Comparison of ENCODE assay signal across 8 cellular contexts in the genomic region with DNA sequence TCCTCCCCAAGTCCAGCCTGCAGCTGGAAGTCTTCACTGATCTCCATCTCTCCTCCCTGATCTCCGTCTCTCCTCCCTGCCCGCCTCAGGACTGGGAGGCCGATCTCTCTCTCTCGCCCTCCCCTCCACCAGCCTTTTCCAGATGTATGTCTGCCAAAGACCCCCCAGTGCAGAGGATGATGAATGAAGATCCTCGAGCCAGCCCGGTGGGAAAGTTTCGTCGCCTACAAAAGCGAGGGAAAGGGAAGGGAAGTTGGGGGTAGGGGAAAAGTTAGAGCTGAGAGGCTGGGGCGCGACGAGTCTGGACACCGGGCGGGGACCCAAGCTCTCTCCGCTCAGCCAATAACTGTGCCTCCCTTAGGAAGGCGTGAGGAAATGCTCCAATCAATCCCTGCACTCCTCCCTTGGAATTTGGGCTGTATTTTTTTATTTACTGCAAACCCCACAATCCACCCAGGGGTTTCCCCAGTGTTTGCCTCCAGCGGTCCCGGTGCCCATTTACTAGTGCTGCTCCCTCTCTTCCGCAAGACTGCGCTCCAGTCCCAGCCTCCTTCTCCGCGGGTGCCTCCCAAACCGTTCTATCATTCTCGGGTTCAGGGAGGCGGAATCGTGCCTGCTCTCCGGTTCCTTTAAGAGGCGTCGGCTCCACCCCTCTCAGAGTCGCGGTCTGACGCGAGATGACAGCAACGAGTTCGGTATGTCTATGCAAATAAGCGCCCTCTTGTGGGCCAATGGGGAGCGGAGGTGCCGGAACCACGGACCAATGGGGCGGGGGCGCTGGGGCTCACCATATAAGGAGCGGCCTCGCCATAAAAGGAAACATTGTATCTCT. TPM values are rescaled to one million over a fixed set of nuclear protein-coding genes. Genes with fewer than 3 reads are reported as not detected.
A peak's percentile ranks its signal among the peaks of the same experiment; 100 is the strongest.
DNase-seq lines count a peak whose midpoint lies in the region; TF ChIP-seq lines count a peak whose summit lies in the region.

A gene (plus strand): TSS at position 818 of the 832 bp plus-strand sequence. CDS start 388 bp downstream, outside the sequence.

- H3K4me2 ChIP-seq in H9 (ENCODE audit: insufficient read depth, insufficient read length, low read length): peak within 1 kb of the TSS; percentile 79
- peak within 1 kb of the TSS; percentile 96 for H3K4me2 ChIP-seq in MM.1S (ENCODE audit: low read depth, low read length)

- H3K9ac ChIP-seq in H9 (ENCODE audit: extremely low read depth, insufficient read length, low read length) (peak within 1 kb of the TSS; percentile 73), MM.1S (ENCODE audit: low read length) (peak within 1 kb of the TSS; percentile 89), stomach smooth muscle (ENCODE audit: low read length in 2 of 2) (peak within 1 kb of the TSS; percentile 96 to 97)

- H4K20me1 ChIP-seq in H9 (ENCODE audit: control insufficient read depth, insufficient read depth, insufficient read length) (no peaks in the 10 kb centered on the region), MM.1S (ENCODE audit: insufficient read depth, low read length) (peaks cover 5% of the 10 kb centered on the region; the same call in 1 of the 2 replicates)

- H2BK5ac ChIP-seq in H9 (ENCODE audit: insufficient read length, low read length): peak within 1 kb of the TSS; percentile 23

- TF ChIP-seq CTCF in H9 (conservative IDR thresholded peaks at IDR 0.05) (no peak), MM.1S (IDR thresholded peaks at IDR 0.05; ENCODE audit: low read length) (no peak), foreskin fibroblast (IDR thresholded peaks at IDR 0.05; ENCODE audit: low read depth, low read length) (no peak), neural crest cell (conservative IDR thresholded peaks at IDR 0.05) (no peak)

- H3K4me3 ChIP-seq in MM.1S (ENCODE audit: low read length): peak within 1 kb of the TSS; percentile 96
- peak within 1 kb of the TSS; percentile 79 to 98 for H3K4me3 ChIP-seq in foreskin fibroblast (ENCODE audit: low read depth in 1 of 2, low read length in 2 of 2)
- H3K4me3 ChIP-seq in stomach smooth muscle (ENCODE audit: low read length in 2 of 2): peak within 1 kb of the TSS; percentile 97 to 98

- H3K9me3 Mint-ChIP-seq in H9 (peaks cover 0 to 3% of the 10 kb centered on the region in 2 experiments; a peak in 2 of 5 replicates), neural crest cell (no peaks in the 10 kb centered on the region)

- no peak within 1 kb of the TSS for H3K56ac ChIP-seq in H9 (ENCODE audit: insufficient read length, low read depth, low read length)

- H4K8ac ChIP-seq in H9 (replicated peaks; ENCODE audit: insufficient read length, low read depth, low read length): no peak within 1 kb of the TSS

- peaks cover 2% of the 10 kb centered on the region for H3K79me1 ChIP-seq in H9 (ENCODE audit: insufficient read depth, low read depth, low read length, poor library complexity, severe bottlenecking)

- peaks cover 14 to 22% (median 17%) of the 10 kb centered on the region in 3 experiments for H3K36me3 Mint-ChIP-seq in H9 (ENCODE audit: insufficient read depth in 1 of 3, low read depth in 3 of 3)
- no peaks in the 10 kb centered on the region for H3K36me3 Mint-ChIP-seq in neural crest cell (ENCODE audit: low read depth)

- H3K4me1 Mint-ChIP-seq in H9: peaks cover 32 to 35% of the 10 kb centered on the region in 2 experiments
- peaks cover 39% of the 10 kb centered on the region for H3K4me1 Mint-ChIP-seq in neural crest cell

- H3K18ac ChIP-seq in H9 (ENCODE audit: insufficient read length, low read depth, low read length): peak within 1 kb of the TSS; percentile 99

- H3K14ac ChIP-seq in H9 (ENCODE audit: insufficient read depth, low read length): peak within 1 kb of the TSS; percentile 92

- H3K9me3 ChIP-seq in H9 (ENCODE audit: control insufficient read depth, low read depth, low read length) (no peaks in the 10 kb centered on the region), MM.1S (replicated peaks; ENCODE audit: insufficient read depth, low read length) (no peaks in the 10 kb centered on the region), stomach smooth muscle (ENCODE audit: control insufficient read depth in 2 of 2, low read length in 2 of 2) (no peaks in the 10 kb centered on the region)

- H3K4me1 ChIP-seq in H9 (ENCODE audit: insufficient read depth, low read length): peaks cover 4% of the 10 kb centered on the region; the same call in 1 of the 2 replicates
- H3K4me1 ChIP-seq in MM.1S (ENCODE audit: low read length): peaks cover 25% of the 10 kb centered on the region
- H3K4me1 ChIP-seq in stomach smooth muscle (ENCODE audit: control insufficient read depth, insufficient read depth, low read length): peaks cover 38% of the 10 kb centered on the region

- peak within 1 kb of the TSS; percentile 99 to 100 for H3K4me3 Mint-ChIP-seq in H9
- peak within 1 kb of the TSS; percentile 90 for H3K4me3 Mint-ChIP-seq in neural crest cell

- WGBS in H9 (ENCODE audit: extremely low coverage, insufficient read length, low lambda C conversion rate): no CpG with 5 or more reads among the region's 43 CpGs

- H3K27ac Mint-ChIP-seq in H9 (peak within 1 kb of the TSS; percentile 93 to 100 (median 99)), neural crest cell (ENCODE audit: unreplicated experiment) (peak within 1 kb of the TSS; percentile 95)

- peak within 1 kb of the TSS; percentile 96 for H2BK120ac ChIP-seq in H9 (ENCODE audit: low read depth, low read length, poor library complexity, severe bottlenecking)

- H2BK12ac ChIP-seq in H9 (ENCODE audit: insufficient read length, low read depth, low read length): no peak within 1 kb of the TSS

- H3K27me3 Mint-ChIP-seq in H9 (ENCODE audit: low read depth) (peaks cover 6% of the 10 kb centered on the region), neural crest cell (ENCODE audit: low read depth) (no peaks in the 10 kb centered on the region)

- H3K23me2 ChIP-seq in H9 (ENCODE audit: insufficient read length, low read depth, low read length, poor library complexity, severe bottlenecking): peaks cover 23% of the 10 kb centered on the region

- H3K9me2 ChIP-seq in MM.1S (replicated peaks; ENCODE audit: insufficient read depth, low read length): no peaks in the 10 kb centered on the region

- no peak within 1 kb of the TSS; the same call in 1 of the 2 replicates for H2BK15ac ChIP-seq in H9 (ENCODE audit: low read depth, low read length)

- no peak within 1 kb of the TSS for H2AK5ac ChIP-seq in H9 (ENCODE audit: insufficient read length, low read length)

- DNase-seq in ELR (ENCODE audit: low read depth): peak; percentile 100
- DNase-seq in H9: peak; percentile 99
- DNase-seq in MM.1S: peak; percentile 98
- DNase-seq in SIG-M5 (lab: John Stamatoyannopoulos, UW): peak; percentile 93
- peak; percentile 99 for DNase-seq in activated gamma-delta T cell treated with anti-CD3 and anti-CD28 coated beads, Interleukin-2, amount 50 U/mL, for 16 hours (ENCODE audit: low read depth)
- DNase-seq in foreskin fibroblast: peak; percentile 99 to 100
- DNase-seq in neural crest cell (ENCODE audit: low read depth, low spot score): peak; percentile 100

- no peak within 1 kb of the TSS for H2BK20ac ChIP-seq in H9 (ENCODE audit: low read depth, low read length, poor library complexity, severe bottlenecking)

- H3K36me3 ChIP-seq in MM.1S (replicated peaks; ENCODE audit: insufficient read depth, low read length) (no peaks in the 10 kb centered on the region; the same call in 1 of the 2 replicates), stomach smooth muscle (ENCODE audit: control insufficient read depth in 2 of 2, insufficient read depth in 2 of 2, low read length in 2 of 2) (peaks cover 6 to 7% of the 10 kb centered on the region in 2 donors)

- H3K27me3 ChIP-seq in H9 (ENCODE audit: insufficient read depth, low read length): no peaks in the 10 kb centered on the region
- no peaks in the 10 kb centered on the region for H3K27me3 ChIP-seq in MM.1S (replicated peaks; ENCODE audit: insufficient read depth, low read length)
- no peaks in the 10 kb centered on the region for H3K27me3 ChIP-seq in stomach smooth muscle (ENCODE audit: control insufficient read depth in 1 of 2, insufficient read depth in 2 of 2, low read length in 2 of 2)

- H3T11ph ChIP-seq in H9 (ENCODE audit: low read length): peak within 1 kb of the TSS; percentile 78

- peak within 1 kb of the TSS; percentile 8 for H4K5ac ChIP-seq in H9 (ENCODE audit: insufficient read length, low read depth, low read length)

- no peak within 1 kb of the TSS for H3K23ac ChIP-seq in H9 (ENCODE audit: insufficient read length, low read depth, low read length)

- peaks cover 18% of the 10 kb centered on the region for H3F3A ChIP-seq in MM.1S (ENCODE audit: insufficient read depth, low read length)

- H4K91ac ChIP-seq in H9 (ENCODE audit: insufficient read length, low read depth, low read length): no peak within 1 kb of the TSS

- H3K79me2 ChIP-seq in H9 (ENCODE audit: insufficient read depth, low read length) (peaks cover 2% of the 10 kb centered on the region; the same call in 1 of the 2 replicates), MM.1S (ENCODE audit: low read length) (peaks cover 31% of the 10 kb centered on the region)

- no peak within 1 kb of the TSS for H2AFZ ChIP-seq in H9 (ENCODE audit: low read length)
- peak within 1 kb of the TSS; percentile 82 for H2AFZ ChIP-seq in MM.1S (ENCODE audit: low read length)

- peak within 1 kb of the TSS; percentile 42; the same call in 1 of the 2 replicates for H3K4ac ChIP-seq in H9 (ENCODE audit: low read depth, low read length)

- peak within 1 kb of the TSS; percentile 60 for H3K27ac ChIP-seq in H9 (ENCODE audit: insufficient read length, low read depth, low read length)
- H3K27ac ChIP-seq in MM.1S (ENCODE audit: low read length): peak within 1 kb of the TSS; percentile 38; the same call in 1 of the 2 replicates
- peak within 1 kb of the TSS; percentile 100 for H3K27ac ChIP-seq in stomach smooth muscle (ENCODE audit: low read length)

RNA-seq across cellular contexts. Expression of the gene that starts here (rescaled TPM):
- total RNA-seq in H9 (2021) (57.5 and 59.7 TPM in 2 replicates), neural crest cell (37.5 and 37.8 TPM in 2 replicates)

Comparison
In these comparisons a context has a peak if more than half of its experiments do, and no peak if none do; other contexts are left out.
1. Peak in every context shown above with its lines: DNase-seq, H3K4me3 ChIP-seq and H3K27ac ChIP-seq.
2. H3K27ac ChIP-seq: peak in every context shown above with its lines; median percentile 100 in stomach smooth muscle; 60 in H9; 38 in MM.1S.